21 cellular contexts compared by ENCODE assay signal in the genomic region with DNA sequence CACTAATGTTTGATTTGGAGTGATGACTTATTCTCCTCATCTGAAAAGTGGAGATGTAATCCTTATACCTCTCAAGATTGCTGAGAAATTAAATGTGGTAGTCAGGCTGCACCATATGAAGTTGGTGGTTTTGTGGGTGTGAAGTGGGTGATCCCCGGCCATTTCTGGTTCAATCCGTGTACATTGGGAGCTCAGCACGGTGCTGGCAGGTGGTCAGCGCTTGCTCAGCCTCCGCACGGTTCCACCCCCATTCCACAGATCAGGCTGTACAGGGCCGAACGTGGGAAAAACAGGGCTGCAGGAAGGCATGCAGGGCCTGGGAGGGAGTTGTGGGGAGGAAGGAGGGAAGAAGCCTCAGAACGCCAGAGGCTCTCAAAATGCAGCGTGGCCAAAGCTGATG.
DNase-seq lines count a peak whose midpoint lies in the region; ATAC-seq, FAIRE-seq and TF ChIP-seq lines count a peak whose summit lies in the region.
"Had no signal": no experiment of that assay in that cellular context is flagged by ENCODE, and none has a peak within 500 bp of the region (broad histone marks: within the 10 kb centered on the region; RNA-seq: fewer than 3 reads in every experiment).

No MANE protein-coding gene starts in this region.

- H3K79me2 ChIP-seq in GM12878 (ENCODE audit: control insufficient read depth, insufficient read depth, low read length): no peaks in the 10 kb centered on the region

- TF ChIP-seq RAD21 in GM12878 (IDR thresholded peaks at IDR 0.05; ENCODE audit: insufficient read depth, low read depth, low read length): no peak

- H3K27ac ChIP-seq in HEK293 (ENCODE audit: extremely low read depth, low read depth, low read length): no peak overlapping the region
- no peak overlapping the region for H3K27ac ChIP-seq in GM12878 (ENCODE audit: control insufficient read depth, insufficient read depth)
- peak overlapping the region in 3 of 4 donors; percentile 30 to 63 (median 59) for H3K27ac ChIP-seq in sigmoid colon
- H3K27ac ChIP-seq in gastroesophageal sphincter: peak overlapping the region in 2 of 4 donors; percentile 19 to 42
- H3K27ac ChIP-seq: BLaER1 treated with 17β-estradiol and CSF1 and Interleukin-3, amounts not matched to agents 10 nM and 100 nM had no signal

- no peaks in the 10 kb centered on the region for H3K9me3 ChIP-seq in HEK293 (ENCODE audit: control insufficient read depth, insufficient read depth, low read depth, low read length)
- H3K9me3 ChIP-seq in GM12878 (replicated peaks; ENCODE audit: control insufficient read depth, insufficient read depth, low read length): no peaks in the 10 kb centered on the region
- H3K9me3 ChIP-seq in sigmoid colon: no peaks in the 10 kb centered on the region
- H3K9me3 ChIP-seq in gastroesophageal sphincter: no peaks in the 10 kb centered on the region
- H3K9me3 ChIP-seq: BLaER1 treated with 17β-estradiol and CSF1 and Interleukin-3, amounts not matched to agents 10 nM and 100 nM had no signal

- TF ChIP-seq EP300 in GM12878 (IDR thresholded peaks at IDR 0.05; ENCODE audit: borderline replicate concordance in 1 of 2, control insufficient read depth in 1 of 2, low read depth in 2 of 2, low read length in 2 of 2) (no peak), sigmoid colon (IDR thresholded peaks at IDR 0.05) (no peak), gastroesophageal sphincter (IDR thresholded peaks at IDR 0.05) (no peak)

- RAD21 ChIA-PET in GM12878 (lab: Charles Lee; ENCODE audit: unreplicated experiment): interaction anchor here (0.7 to 4.4 kb wide), 2 partner anchors 38 to 111 kb away, joined by 3 to 24 read pairs; no protein-coding TSS in a partner anchor

- no peak overlapping the region for H3K27ac Mint-ChIP-seq in natural killer cell
- H3K27ac Mint-ChIP-seq: B cell; CD8-positive, alpha-beta T cell; GM23338; HFFc6 had no signal

- POLR2A ChIA-PET in HEK293 (lab: Yijun Ruan, JAX) (no interaction called here), GM12878 (lab: Charles Lee) (no interaction called here)

- H3K4me3 Mint-ChIP-seq in natural killer cell: no peak overlapping the region
- H3K4me3 Mint-ChIP-seq: B cell; CD8-positive, alpha-beta T cell; GM23338; HFFc6 had no signal

- no peak overlapping the region for H3K4me2 ChIP-seq in GM12878 (ENCODE audit: control insufficient read depth, insufficient read depth)
- H3K4me2 ChIP-seq: BLaER1 treated with 17β-estradiol and CSF1 and Interleukin-3, amounts not matched to agents 10 nM and 100 nM; GM23338 had no signal

- peaks cover 6 to 16% of the 10 kb centered on the region in 2 donors for H3K4me1 Mint-ChIP-seq in natural killer cell
- H3K4me1 Mint-ChIP-seq: B cell had no signal

- TF ChIP-seq CTCF in HEK293 (tag by site-specific recombination; IDR thresholded peaks at IDR 0.05) (no peak), GM12878 (IDR thresholded peaks at IDR 0.05 in 2 of 3, conservative IDR thresholded peaks at IDR 0.05 in 1 of 3; ENCODE audit: control insufficient read depth in 2 of 3, extremely low read depth in 1 of 3, insufficient read depth in 1 of 3, low read depth in 3 of 3, low read length in 3 of 3) (no peak), natural killer cell (IDR thresholded peaks at IDR 0.05) (no peak), sigmoid colon (IDR thresholded peaks at IDR 0.05) (no peak), gastroesophageal sphincter (IDR thresholded peaks at IDR 0.05) (no peak)

- DNase-seq in GM12878 (ENCODE audit: low read depth, low spot score): no peak
- DNase-seq in natural killer cell: no peak
- DNase-seq in sigmoid colon: no peak
- no peak for DNase-seq in NCI-H1092 treated with DMSO at 0.1 percent for 48 hours (lab: John Stamatoyannopoulos, UW)
- no peak for DNase-seq in stimulated activated CD4-positive, alpha-beta T cell treated with anti-CD3 and anti-CD28 coated beads, Interleukin-4, amount 100 ng/mL, for 24 hours
- DNase-seq: CD8-positive, alpha-beta T cell; HCEC 1CT; HFFc6; IMR-90 had no signal

- ATAC-seq in GM12878 (peak; percentile 36; the same call in 1 of the 3 replicates), natural killer cell (peak in 2 of 3 donors; percentile 30 to 67), HG03280 (IDR thresholded peaks at IDR 0.05; ENCODE audit: unreplicated experiment) (no peak), gastroesophageal sphincter (no peak)
- ATAC-seq: CD8-positive, alpha-beta T cell; GM23338 had no signal

- CTCF ChIA-PET in HEK293 (lab: Yijun Ruan, JAX) (interaction anchor here (0.9 to 5.3 kb wide), 3 partner anchors 39 to 113 kb away, joined by 3 to 59 read pairs (median 5); no protein-coding TSS in a partner anchor), GM12878 (lab: Yijun Ruan, JAX) (interaction anchor here (1.1 to 1.6 kb wide), 3 partner anchors 39 to 112 kb away, joined by 3 to 9 read pairs (median 5); no protein-coding TSS in a partner anchor)

- TF ChIP-seq POLR2A in GM12878 (IDR thresholded peaks at IDR 0.05; ENCODE audit: low read depth, low read length): no peak
- no peak for TF ChIP-seq POLR2A in sigmoid colon (IDR thresholded peaks at IDR 0.05)
- no peak for TF ChIP-seq POLR2A in gastroesophageal sphincter (IDR thresholded peaks at IDR 0.05)

- no peaks in the 10 kb centered on the region for H3K36me3 Mint-ChIP-seq in natural killer cell
- H3K36me3 Mint-ChIP-seq: CD8-positive, alpha-beta T cell had no signal

- SMC1A ChIA-PET in GM12878 (lab: Charles Lee; ENCODE audit: uncharacterized antibody, unreplicated experiment): no interaction called here

- no peak overlapping the region for H3K9ac ChIP-seq in GM12878 (ENCODE audit: control insufficient read depth, insufficient read depth, low read length)
- H3K9ac ChIP-seq: BLaER1 treated with 17β-estradiol and CSF1 and Interleukin-3, amounts not matched to agents 10 nM and 100 nM had no signal

- in situ Hi-C loops in GM12878 (cut with MboI): loop anchor here (10.0 kb wide), 1 partner anchor 113 kb away; no protein-coding TSS in a partner anchor

- no peaks in the 10 kb centered on the region for H3K36me3 ChIP-seq in HEK293 (ENCODE audit: control insufficient read depth in 2 of 2, insufficient read depth in 1 of 2, low read length in 2 of 2)
- no peaks in the 10 kb centered on the region for H3K36me3 ChIP-seq in GM12878 (ENCODE audit: control insufficient read depth in 2 of 2, insufficient read depth in 2 of 2, low read length in 1 of 2)
- H3K36me3 ChIP-seq in sigmoid colon: no peaks in the 10 kb centered on the region
- no peaks in the 10 kb centered on the region for H3K36me3 ChIP-seq in gastroesophageal sphincter
- H3K36me3 ChIP-seq: BLaER1 treated with 17β-estradiol and CSF1 and Interleukin-3, amounts not matched to agents 10 nM and 100 nM had no signal

- H2AFZ ChIP-seq in GM12878 (ENCODE audit: control insufficient read depth, low read depth, low read length): no peak overlapping the region

- no peak overlapping the region for H3K4me3 ChIP-seq in HEK293 (ENCODE audit: low read depth, low read length)
- H3K4me3 ChIP-seq in GM12878: no peak overlapping the region
- H3K4me3 ChIP-seq in sigmoid colon: no peak overlapping the region
- no peak overlapping the region for H3K4me3 ChIP-seq in gastroesophageal sphincter
- H3K4me3 ChIP-seq: BLaER1 treated with 17β-estradiol and CSF1 and Interleukin-3, amounts not matched to agents 10 nM and 100 nM; GM23338 had no signal

- H3K27me3 ChIP-seq in GM12878 (replicated peaks in 1 of 2; ENCODE audit: control insufficient read depth in 2 of 2, insufficient read depth in 2 of 2, low read length in 1 of 2): no peaks in the 10 kb centered on the region; a peak in 1 of 4 replicates
- no peaks in the 10 kb centered on the region for H3K27me3 ChIP-seq in sigmoid colon
- H3K27me3 ChIP-seq in gastroesophageal sphincter: no peaks in the 10 kb centered on the region
- H3K27me3 ChIP-seq: BLaER1 treated with 17β-estradiol and CSF1 and Interleukin-3, amounts not matched to agents 10 nM and 100 nM had no signal

- H3K27me3 Mint-ChIP-seq in natural killer cell (ENCODE audit: low read depth in 2 of 2): peaks cover 24 to 44% of the 10 kb centered on the region in 2 donors

- H4K20me1 ChIP-seq in GM12878 (ENCODE audit: control insufficient read depth, insufficient read depth): no peaks in the 10 kb centered on the region
- H4K20me1 ChIP-seq: BLaER1 treated with 17β-estradiol and CSF1 and Interleukin-3, amounts not matched to agents 10 nM and 100 nM had no signal

- H3K9me3 Mint-ChIP-seq in natural killer cell: no peaks in the 10 kb centered on the region
- H3K9me3 Mint-ChIP-seq: CD8-positive, alpha-beta T cell; HFFc6 had no signal

- BruUV-seq in GM12878 (replicated peaks; lab: Mats Ljungman, UMichigan): no TSS peak

- 19% methylated on average over 10 of the region's 10 CpGs for WGBS in GM12878 (ENCODE audit: insufficient coverage, insufficient replicate concordance, low lambda C conversion rate, missing lambda C conversion rate)
- WGBS in sigmoid colon, 2 donors: 87 to 88% methylated on average over 10 of the region's 10 CpGs
- 59 to 65% methylated on average over 4 to 6 of the region's 10 CpGs for WGBS in gastroesophageal sphincter (ENCODE audit: low coverage in 1 of 2), 2 donors

- no peaks in the 10 kb centered on the region; the same call in 1 of the 2 replicates for H3K4me1 ChIP-seq in HEK293 (ENCODE audit: control insufficient read depth, insufficient read depth, low read length)
- no peaks in the 10 kb centered on the region for H3K4me1 ChIP-seq in GM12878 (ENCODE audit: control insufficient read depth, insufficient read depth, low read length)
- H3K4me1 ChIP-seq in sigmoid colon: peaks cover 0 to 43% (median 24%) of the 10 kb centered on the region in 4 donors
- H3K4me1 ChIP-seq in gastroesophageal sphincter: peaks cover 0 to 53% (median 0%) of the 10 kb centered on the region in 3 donors
- H3K4me1 ChIP-seq: BLaER1 treated with 17β-estradiol and CSF1 and Interleukin-3, amounts not matched to agents 10 nM and 100 nM had no signal

- intact Hi-C loops in GM12878 (cut with micrococcal nuclease; ENCODE audit: unreplicated experiment) (loop anchor here (5.0 kb wide), 1 partner anchor 1560 kb away; no protein-coding TSS in a partner anchor), natural killer cell (cut with micrococcal nuclease) (loop anchor here (5.0 kb wide), 1 partner anchor 1560 kb away; no protein-coding TSS in a partner anchor), sigmoid colon (cut with DNase I) (loop anchor here (5.0 kb wide), 1 partner anchor 190 kb away; no protein-coding TSS in a partner anchor)

- no peak for FAIRE-seq in GM12878 (lab: Jason Lieb, UNC)
- FAIRE-seq: D721Med, G401.6, GM12892, GM18507, H54, HTR-8/SVneo had no signal

TF ChIP-seq in HEK293, 187 proteins besides CTCF, POLR2A, EP300 and RAD21 (continues in another document):
- no peak for TF ChIP-seq ZNF146 (tag by site-specific recombination; IDR thresholded peaks at IDR 0.05)
- TF ChIP-seq ZNF16 (tag by site-specific recombination; IDR thresholded peaks at IDR 0.05; ENCODE audit: low read depth): no peak
- no peak for TF ChIP-seq KLF9 (tag by site-specific recombination; IDR thresholded peaks at IDR 0.05; ENCODE audit: low read depth)
- TF ChIP-seq ZNF112 (tag by site-specific recombination; IDR thresholded peaks at IDR 0.05): no peak

Comparison
In these comparisons a context has a peak if more than half of its experiments do, and no peak if none do; other contexts are left out.
1. H3K27ac ChIP-seq: peak in sigmoid colon (3 of 4); none in HEK293 (single experiment) and GM12878 (single experiment).
2. ATAC-seq: peak in GM12878 (single experiment) and natural killer cell (2 of 3); none in HG03280 (single experiment) and gastroesophageal sphincter (single experiment).